Comparison of ENCODE assay signal across 8 cellular contexts in genomic region chr15:72231847-72232461, GRCh38. TPM values are rescaled to one million over a fixed set of nuclear protein-coding genes. Genes with fewer than 3 reads are reported as not detected.
DNase-seq lines count a peak whose midpoint lies in the region; ATAC-seq lines count a peak whose summit lies in the region.

No MANE protein-coding gene starts in this region.

- no peak for ATAC-seq in HG03095 (IDR thresholded peaks at IDR 0.05; ENCODE audit: unreplicated experiment)

- peak; percentile 33 for DNase-seq in NCI-H82 (lab: John Stamatoyannopoulos, UW)
- no peak for DNase-seq in NCI-H82 treated with DMSO at 0.1 percent for 48 hours (lab: John Stamatoyannopoulos, UW; ENCODE audit: unreplicated experiment)
- DNase-seq in NCI-H2029 treated with DMSO at 0.1 percent for 48 hours (lab: John Stamatoyannopoulos, UW) = peak; percentile 54
- DNase-seq in activated CD4-positive, alpha-beta memory T cell treated with anti-CD3 and anti-CD28 coated beads for 36 hours = peak; percentile 70
- DNase-seq in epidermal melanocyte (ENCODE audit: insufficient read length, low spot score) = peak; percentile 59

- H3K27ac Mint-ChIP-seq in activated CD4-positive, alpha-beta memory T cell treated with anti-CD3 and anti-CD28 coated beads for 36 hours = peak overlapping the region; percentile 98

- no peaks in the 10 kb centered on the region for H3K27me3 ChIP-seq in mononuclear cell (ENCODE audit: insufficient read depth, low read length)
- no peaks in the 10 kb centered on the region for H3K27me3 ChIP-seq in subcutaneous abdominal adipose tissue (ENCODE audit: control insufficient read depth in 5 of 5, insufficient read depth in 4 of 5, low read length in 5 of 5)

- H3K4me1 ChIP-seq in mononuclear cell (ENCODE audit: insufficient read depth, low read length) (peaks cover 67% of the 10 kb centered on the region), subcutaneous abdominal adipose tissue (ENCODE audit: control insufficient read depth in 5 of 5, insufficient read depth in 5 of 5, low read length in 5 of 5) (peaks cover 4 to 54% (median 46%) of the 10 kb centered on the region in 5 donors)

- H3K9ac ChIP-seq in subcutaneous abdominal adipose tissue (ENCODE audit: low read length in 5 of 5) = peak overlapping the region; percentile 4 to 84 (median 79)

- H3K9me3 Mint-ChIP-seq in activated CD4-positive, alpha-beta memory T cell treated with anti-CD3 and anti-CD28 coated beads for 36 hours = no peaks in the 10 kb centered on the region

- no peaks in the 10 kb centered on the region for H3K27me3 Mint-ChIP-seq in activated CD4-positive, alpha-beta memory T cell treated with anti-CD3 and anti-CD28 coated beads for 36 hours

- H3K9me3 ChIP-seq in mononuclear cell (ENCODE audit: low read depth, low read length) = no peaks in the 10 kb centered on the region
- no peaks in the 10 kb centered on the region for H3K9me3 ChIP-seq in subcutaneous abdominal adipose tissue (ENCODE audit: control insufficient read depth in 5 of 5, low read length in 5 of 5)

- intact Hi-C loops in activated CD4-positive, alpha-beta memory T cell treated with anti-CD3 and anti-CD28 coated beads for 36 hours (cut with micrococcal nuclease) = loop anchor here (10.0 kb wide), 1 partner anchor 553 kb away; the partner anchor contains the start of gene ADPGK

- H3K36me3 Mint-ChIP-seq in activated CD4-positive, alpha-beta memory T cell treated with anti-CD3 and anti-CD28 coated beads for 36 hours = peaks cover 31% of the 10 kb centered on the region

- H3K4me3 ChIP-seq in mononuclear cell (ENCODE audit: low read length) = peak overlapping the region; percentile 88
- H3K4me3 ChIP-seq in subcutaneous abdominal adipose tissue (ENCODE audit: low read depth in 1 of 5, low read length in 5 of 5) = peak overlapping the region; percentile 56 to 92 (median 91)

- CTCF ChIA-PET in activated CD4-positive, alpha-beta memory T cell treated with anti-CD3 and anti-CD28 coated beads for 36 hours (lab: Charles Lee) = interaction anchor here (1.1 to 1.2 kb wide), 3 partner anchors 32 to 144 kb away, joined by 3 to 5 read pairs (median 3); partner anchors contain the start of gene HEXA

- POLR2A ChIA-PET in activated CD4-positive, alpha-beta memory T cell treated with anti-CD3 and anti-CD28 coated beads for 36 hours (lab: Charles Lee) = interaction anchor here (0.6 to 5.5 kb wide), 8 partner anchors 9 to 242 kb away, joined by 3 to 31 read pairs (median 8); partner anchors contain the start of gene ARIH1

- peaks cover 29% of the 10 kb centered on the region for H3K4me1 Mint-ChIP-seq in activated CD4-positive, alpha-beta memory T cell treated with anti-CD3 and anti-CD28 coated beads for 36 hours (ENCODE audit: low read depth)

- no peaks in the 10 kb centered on the region for H3K36me3 ChIP-seq in subcutaneous abdominal adipose tissue (ENCODE audit: control insufficient read depth in 5 of 5, insufficient read depth in 5 of 5, low read length in 5 of 5)

- H3K27ac ChIP-seq in subcutaneous abdominal adipose tissue (ENCODE audit: low read depth, low read length) = peak overlapping the region; percentile 94

- H3K4me3 Mint-ChIP-seq in activated CD4-positive, alpha-beta memory T cell treated with anti-CD3 and anti-CD28 coated beads for 36 hours = peak overlapping the region; percentile 94

RNA-seq across cellular contexts. Expression of gene PKM, which starts 1.0 kb away (rescaled TPM):
- total RNA-seq in activated CD4-positive, alpha-beta memory T cell treated with anti-CD3 and anti-CD28 coated beads for 36 hours = 1,000 to 10,000 TPM; 2,032 to 2,053 TPM
- 470 TPM for total RNA-seq in mononuclear cell

RNA-seq across cellular contexts. Expression of gene GRAMD2A, which starts 34.4 kb away (rescaled TPM):
- not detected for total RNA-seq in activated CD4-positive, alpha-beta memory T cell treated with anti-CD3 and anti-CD28 coated beads for 36 hours
- total RNA-seq in mononuclear cell = not detected

RNA-seq across cellular contexts. Expression of gene PARP6, which starts 40.4 kb away (rescaled TPM):
- total RNA-seq in activated CD4-positive, alpha-beta memory T cell treated with anti-CD3 and anti-CD28 coated beads for 36 hours = 10 to 100 TPM; 42.8 to 44.5 TPM
- total RNA-seq in mononuclear cell = 65.4 TPM
